ENCODE assay signal across 17 cellular contexts in genomic region chr5:180128671-180129261, GRCh38. TPM values are rescaled to one million over a fixed set of nuclear protein-coding genes. Genes with fewer than 3 reads are reported as not detected.
DNase-seq lines count a peak whose midpoint lies in the region; ATAC-seq and TF ChIP-seq lines count a peak whose summit lies in the region.
"Had no signal": no experiment of that assay in that cellular context is flagged by ENCODE, and none has a peak within 500 bp of the region (broad histone marks: within the 10 kb centered on the region; RNA-seq: fewer than 3 reads in every experiment).

No MANE protein-coding gene starts in this region.

- H3K27ac ChIP-seq in neuronal stem cell (replicated peaks; ENCODE audit: low read length), result no peak overlapping the region
- no peak overlapping the region for H3K27ac ChIP-seq in testis
- no peak overlapping the region for H3K27ac ChIP-seq in brain microvascular endothelial cell
- H3K27ac ChIP-seq: right lobe of liver, SJSA1 had no signal

- peaks cover 2% of the 10 kb centered on the region for H3K4me1 Mint-ChIP-seq in activated CD8-positive, alpha-beta memory T cell treated with anti-CD3 and anti-CD28 coated beads, Interleukin-2, amount 10 ng/mL, durations not matched to agents 7 days and 5 days
- no peaks in the 10 kb centered on the region for H3K4me1 Mint-ChIP-seq in activated T-cell treated with anti-CD3 and anti-CD28 coated beads, Interleukin-2, amount 50 U/mL, for 4 hours (ENCODE audit: low read depth)
- H3K4me1 Mint-ChIP-seq: activated B cell treated with CpG ODN at 0.5 μM for 24 hours had no signal

- H2BK12ac ChIP-seq in neuronal stem cell (ENCODE audit: low read length), result no peak overlapping the region

- H3K4me2 ChIP-seq in neuronal stem cell (ENCODE audit: insufficient read depth, low read length, poor library complexity, severe bottlenecking), result no peak overlapping the region

- no peaks in the 10 kb centered on the region for H3K36me3 ChIP-seq in neuronal stem cell (replicated peaks in 1 of 2; ENCODE audit: control insufficient read depth in 2 of 2, insufficient read depth in 2 of 2, low read length in 2 of 2)
- no peaks in the 10 kb centered on the region for H3K36me3 ChIP-seq in testis (ENCODE audit: low read depth, missing control alignments)
- H3K36me3 ChIP-seq in brain microvascular endothelial cell (replicated peaks), result no peaks in the 10 kb centered on the region
- H3K36me3 ChIP-seq: right lobe of liver, SJSA1 had no signal

- intact Hi-C loops in testis (cut with DNase I; ENCODE audit: low total_unique reads), result no loop called here

- H4K8ac ChIP-seq in neuronal stem cell (ENCODE audit: low read depth, low read length), result no peak overlapping the region

- H3K4ac ChIP-seq in neuronal stem cell (ENCODE audit: low read length), result no peak overlapping the region

- H3K14ac ChIP-seq in neuronal stem cell (ENCODE audit: low read length), result no peak overlapping the region

- no peak overlapping the region for H3K9ac ChIP-seq in neuronal stem cell (ENCODE audit: low read depth, low read length, poor library complexity)

- H3K36me3 Mint-ChIP-seq in activated CD8-positive, alpha-beta memory T cell treated with anti-CD3 and anti-CD28 coated beads, Interleukin-2, amount 10 ng/mL, durations not matched to agents 7 days and 5 days, result no peaks in the 10 kb centered on the region
- no peaks in the 10 kb centered on the region for H3K36me3 Mint-ChIP-seq in activated T-cell treated with anti-CD3 and anti-CD28 coated beads, Interleukin-2, amount 50 U/mL, for 4 hours (ENCODE audit: insufficient read depth)
- H3K36me3 Mint-ChIP-seq: CD14-positive monocyte had no signal

- CTCF ChIA-PET in activated CD8-positive, alpha-beta memory T cell treated with anti-CD3 and anti-CD28 coated beads, Interleukin-2, amount 10 ng/mL, durations not matched to agents 7 days and 5 days (lab: Charles Lee), result interaction anchor here (1.0 to 5.1 kb wide), 3 partner anchors 81 to 200 kb away, joined by 3 to 28 read pairs (median 4); partner anchors contain the start of gene RASGEF1C

- H2BK5ac ChIP-seq in neuronal stem cell (ENCODE audit: low read length), result no peak overlapping the region

- no CpG with 5 or more reads among the region's 13 CpGs for WGBS in neuronal stem cell (ENCODE audit: extremely low coverage in 2 of 2, insufficient read length in 2 of 2, insufficient replicate concordance in 1 of 2), 2 donors
- 75 to 81% methylated on average over 12 to 13 of the region's 13 CpGs for WGBS in testis, 2 donors

- no peak overlapping the region for H3K23ac ChIP-seq in neuronal stem cell (ENCODE audit: low read depth, low read length, poor library complexity)

- peak overlapping the region; percentile 62 for H2BK15ac ChIP-seq in neuronal stem cell (ENCODE audit: low read length)

- H2AFZ ChIP-seq in neuronal stem cell (ENCODE audit: low read length), result no peak overlapping the region

- H4K91ac ChIP-seq in neuronal stem cell (ENCODE audit: low read depth, low read length, poor library complexity), result no peak overlapping the region

- peaks cover 11% of the 10 kb centered on the region for H3K27me3 Mint-ChIP-seq in activated CD8-positive, alpha-beta memory T cell treated with anti-CD3 and anti-CD28 coated beads, Interleukin-2, amount 10 ng/mL, durations not matched to agents 7 days and 5 days
- H3K27me3 Mint-ChIP-seq in activated T-cell treated with anti-CD3 and anti-CD28 coated beads, Interleukin-2, amount 50 U/mL, for 4 hours (ENCODE audit: low read depth), result peaks cover 8% of the 10 kb centered on the region

- H3K9me3 Mint-ChIP-seq in activated CD8-positive, alpha-beta memory T cell treated with anti-CD3 and anti-CD28 coated beads, Interleukin-2, amount 10 ng/mL, durations not matched to agents 7 days and 5 days (ENCODE audit: low read depth), result no peaks in the 10 kb centered on the region
- no peaks in the 10 kb centered on the region for H3K9me3 Mint-ChIP-seq in activated T-cell treated with anti-CD3 and anti-CD28 coated beads, Interleukin-2, amount 50 U/mL, for 4 hours
- H3K9me3 Mint-ChIP-seq: activated B cell treated with CpG ODN at 0.5 μM for 24 hours; activated T-helper 2 cell treated with anti-CD3 and anti-CD28 coated beads, Interferon-gamma antibody, Interleukin-2, Interleukin-4, amounts not matched to agents 10 μg/mL and 5 μg/mL and 100 μg/mL, durations not matched to agents 14 hours and 24 hours and 36 hours; CD14-positive monocyte had no signal

- no peak for TF ChIP-seq POLR2A in testis (IDR thresholded peaks at IDR 0.05)

- H2AK5ac ChIP-seq in neuronal stem cell (ENCODE audit: low read depth, low read length), result peak overlapping the region; percentile 27

- no peaks in the 10 kb centered on the region for H3K79me1 ChIP-seq in neuronal stem cell (ENCODE audit: low read depth, low read length)

- H3K4me3 Mint-ChIP-seq in activated CD8-positive, alpha-beta memory T cell treated with anti-CD3 and anti-CD28 coated beads, Interleukin-2, amount 10 ng/mL, durations not matched to agents 7 days and 5 days, result no peak overlapping the region
- no peak overlapping the region for H3K4me3 Mint-ChIP-seq in activated T-cell treated with anti-CD3 and anti-CD28 coated beads, Interleukin-2, amount 50 U/mL, for 4 hours
- H3K4me3 Mint-ChIP-seq: activated B cell treated with CpG ODN at 0.5 μM for 24 hours, CD14-positive monocyte had no signal

- no peak for ATAC-seq in activated CD8-positive, alpha-beta memory T cell treated with anti-CD3 and anti-CD28 coated beads, Interleukin-2, amount 10 ng/mL, durations not matched to agents 7 days and 5 days
- no peak for ATAC-seq in GM21528 (IDR thresholded peaks at IDR 0.05; ENCODE audit: low FRiP score, unreplicated experiment)
- no peak for ATAC-seq in activated T-cell treated with anti-CD3 and anti-CD28 coated beads, Interleukin-2, amount 50 U/mL, for 4 hours

- in situ Hi-C loops in brain microvascular endothelial cell (cut with HindIII; ENCODE audit: low pct_ligation_motif_present, low sequenced_read_pairs), result no loop called here

- H3K4me3 ChIP-seq in neuronal stem cell (ENCODE audit: low read length in 2 of 2) (no peak overlapping the region), testis (no peak overlapping the region), brain microvascular endothelial cell (ENCODE audit: low read depth, low read length) (no peak overlapping the region)
- H3K4me3 ChIP-seq: right lobe of liver, SJSA1 had no signal

- DNase-seq in activated CD8-positive, alpha-beta memory T cell treated with anti-CD3 and anti-CD28 coated beads, Interleukin-2, amount 10 ng/mL, durations not matched to agents 7 days and 5 days, result peak; percentile 28
- no peak for DNase-seq in activated CD8-positive, alpha-beta memory T cell treated with anti-CD3 and anti-CD28 coated beads, Interleukin-2, amount 50 U/mL, for 4 hours
- DNase-seq in globus pallidus (ENCODE audit: low spot score), result peak; percentile 88
- no peak for DNase-seq in neuronal stem cell (ENCODE audit: low spot score)
- peak; percentile 7 for DNase-seq in testis
- no peak for DNase-seq in brain microvascular endothelial cell
- no peak for DNase-seq in activated T-cell treated with anti-CD3 and anti-CD28 coated beads, Interleukin-2, amount 50 U/mL, for 4 hours
- DNase-seq: activated B cell treated with CpG ODN at 0.5 μM for 24 hours; effector CD4-positive, alpha-beta T cell; NCI-H1436; NCI-H748 treated with DMSO at 0.1 percent for 48 hours; right lobe of liver; stimulated activated CD4-positive, alpha-beta T cell treated with anti-CD3 and anti-CD28 coated beads, Interleukin-1b, Interleukin-23, amount 100 ng/mL, for 48 hours had no signal

- no peak overlapping the region for H2BK120ac ChIP-seq in neuronal stem cell (ENCODE audit: low read depth, low read length)

- no peak overlapping the region for H3K18ac ChIP-seq in neuronal stem cell (ENCODE audit: low read length)

- H3K27me3 ChIP-seq in neuronal stem cell (ENCODE audit: control insufficient read depth in 3 of 3, insufficient read depth in 3 of 3, low read depth in 1 of 3, low read length in 3 of 3) (peaks cover 0 to 33% (median 0%) of the 10 kb centered on the region in 3 experiments), testis (no peaks in the 10 kb centered on the region), brain microvascular endothelial cell (replicated peaks) (peaks cover 8% of the 10 kb centered on the region)
- H3K27me3 ChIP-seq: right lobe of liver had no signal

- no peaks in the 10 kb centered on the region for H3K4me1 ChIP-seq in neuronal stem cell (ENCODE audit: control insufficient read depth in 2 of 2, insufficient read depth in 1 of 2, low read depth in 1 of 2, low read length in 2 of 2)
- no peaks in the 10 kb centered on the region for H3K4me1 ChIP-seq in testis

- no peak overlapping the region for H3K27ac Mint-ChIP-seq in activated CD8-positive, alpha-beta memory T cell treated with anti-CD3 and anti-CD28 coated beads, Interleukin-2, amount 10 ng/mL, durations not matched to agents 7 days and 5 days
- H3K27ac Mint-ChIP-seq: activated B cell treated with CpG ODN at 0.5 μM for 24 hours; activated T-helper 2 cell treated with anti-CD3 and anti-CD28 coated beads, Interferon-gamma antibody, Interleukin-2, Interleukin-4, amounts not matched to agents 10 μg/mL and 5 μg/mL and 100 μg/mL, durations not matched to agents 14 hours and 24 hours and 36 hours; CD14-positive monocyte had no signal

- TF ChIP-seq CTCF in testis (IDR thresholded peaks at IDR 0.05) (no peak), brain microvascular endothelial cell (IDR thresholded peaks at IDR 0.05; ENCODE audit: low read depth, low read length, missing control alignments) (no peak)

- no peaks in the 10 kb centered on the region for H3K9me3 ChIP-seq in neuronal stem cell (replicated peaks in 1 of 2; ENCODE audit: control insufficient read depth in 2 of 2, insufficient read depth in 1 of 2, low read depth in 1 of 2, low read length in 2 of 2)
- H3K9me3 ChIP-seq in testis, result no peaks in the 10 kb centered on the region
- H3K9me3 ChIP-seq: right lobe of liver, SJSA1 had no signal

RNA-seq across cellular contexts. Expression of gene RNF130, which starts 57.2 kb away (rescaled TPM):
- total RNA-seq in activated CD8-positive, alpha-beta memory T cell treated with anti-CD3 and anti-CD28 coated beads, Interleukin-2, amount 10 ng/mL, durations not matched to agents 7 days and 5 days, result 1 to 10 TPM; 4.9 to 5.4 TPM
- 190 TPM for polyA plus RNA-seq in neuronal stem cell (2013, experiment 1 of 2)
- polyA plus RNA-seq in neuronal stem cell (2013, experiment 2 of 2), result 194 TPM
- total RNA-seq in testis, result 10 to 100 TPM; 56.5 to 65.0 TPM
- 44.3 TPM for polyA plus RNA-seq in testis (ENCODE audit: insufficient read depth, low read depth, low replicate concordance)
- 10 to 100 TPM; 17.2 to 19.5 (median 18.4) TPM for total RNA-seq in activated T-cell treated with anti-CD3 and anti-CD28 coated beads, Interleukin-2, amount 50 U/mL, for 4 hours

Comparison
In these comparisons a context has a peak if more than half of its experiments do, and no peak if none do; other contexts are left out.
1. DNase-seq: peak in activated CD8-positive, alpha-beta memory T cell treated with anti-CD3 and anti-CD28 coated beads, Interleukin-2, amount 10 ng/mL, durations not matched to agents 7 days and 5 days (single experiment), globus pallidus (single experiment) and testis (single experiment); none in activated CD8-positive, alpha-beta memory T cell treated with anti-CD3 and anti-CD28 coated beads, Interleukin-2, amount 50 U/mL, for 4 hours (single experiment), neuronal stem cell (single experiment), brain microvascular endothelial cell (single experiment) and activated T-cell treated with anti-CD3 and anti-CD28 coated beads, Interleukin-2, amount 50 U/mL, for 4 hours (single experiment).